24 cellular contexts compared by ENCODE assay signal in the genomic region with DNA sequence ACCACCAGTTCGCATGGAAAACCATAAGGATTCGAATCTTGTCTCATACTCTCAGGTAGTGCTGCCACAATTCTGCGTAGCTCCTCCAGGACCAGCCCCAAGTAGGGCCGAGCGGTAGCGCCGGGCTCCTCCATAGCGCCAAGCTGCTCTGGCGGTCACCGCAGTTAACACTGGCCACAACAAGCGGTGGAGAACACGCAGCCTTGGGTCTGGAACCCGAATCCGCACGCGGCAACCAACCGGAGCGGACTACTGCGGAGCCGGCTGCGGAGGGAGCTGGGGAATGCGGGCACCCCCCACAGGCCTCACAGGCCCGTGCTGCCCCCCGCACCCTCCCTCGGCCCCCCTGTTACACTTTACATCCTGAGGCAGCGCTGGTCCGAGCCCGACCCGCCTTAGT.
"Had no signal": no experiment of that assay in that cellular context is flagged by ENCODE, and none has a peak within 500 bp of the region (broad histone marks: within the 10 kb centered on the region; RNA-seq: fewer than 3 reads in every experiment).

No MANE protein-coding gene starts in this region.

- H3K27me3 ChIP-seq: esophagus muscularis mucosa, foreskin keratinocyte, neutrophil, ovary, tibial artery had no signal

- H3K4me3 ChIP-seq: esophagus muscularis mucosa, ovary, skin epidermis, tibial artery had no signal

- H3K27ac ChIP-seq: esophagus muscularis mucosa, foreskin keratinocyte, neutrophil, ovary, skin epidermis, tibial artery had no signal

- H3K36me3 ChIP-seq: esophagus muscularis mucosa, neutrophil, ovary, tibial artery had no signal

- DNase-seq: activated CD4-positive, alpha-beta T cell treated with anti-CD3 and anti-CD28 coated beads for 4 hours; activated CD4-positive, alpha-beta T cell treated with anti-CD3 and anti-CD28 coated beads, Interleukin-2, amount 50 U/mL, for 4 hours; activated naive CD4-positive, alpha-beta T cell treated with anti-CD3 and anti-CD28 coated beads for 36 hours; activated naive CD8-positive, alpha-beta T cell treated with anti-CD3 and anti-CD28 coated beads, Interleukin-2, amount 10 ng/mL, durations not matched to agents 7 days and 5 days; activated T-cell treated with anti-CD3 and anti-CD28 coated beads for 4 hours; activated T-cell treated with anti-CD3 and anti-CD28 coated beads, Interleukin-2, amount 50 U/mL, for 72 hours; amniotic stem cell; caudate nucleus; foreskin keratinocyte; islet precursor cell; left cardiac atrium; left ventricle myocardium superior; mammary epithelial cell; ovary; stimulated activated CD4-positive, alpha-beta T cell treated with anti-CD3 and anti-CD28 coated beads, Interleukin-4, amount 100 ng/mL, for 4 hours; stimulated activated CD8-positive, alpha-beta memory T cell treated with anti-CD3 and anti-CD28 coated beads, Interleukin-4, amount 100 ng/mL, for 48 hours; stimulated activated naive CD8-positive, alpha-beta T cell treated with anti-CD3 and anti-CD28 coated beads, Interleukin-15, amount 100 ng/mL, for 72 hours; substantia nigra; tibial artery had no signal

- H3K4me1 ChIP-seq: esophagus muscularis mucosa, foreskin keratinocyte, tibial artery had no signal

- H3K9me3 ChIP-seq: esophagus muscularis mucosa, neutrophil, ovary, tibial artery had no signal

- ATAC-seq: activated T-cell treated with anti-CD3 and anti-CD28 coated beads, Interleukin-2, amount 50 U/mL, for 72 hours; foreskin keratinocyte; left cardiac atrium; left ventricle myocardium superior; sciatic nerve; stimulated activated memory B cell treated with anti-CD40 and anti-IgM and Interleukin-4, amounts not matched to agents 10 μg/mL and 1 μg/mL and 100 μg/mL, for 72 hours; stimulated activated naive CD8-positive, alpha-beta T cell treated with anti-CD3 and anti-CD28 coated beads, Interleukin-15, amount 100 ng/mL, for 72 hours had no signal
